ENCODE assay signal across 29 cellular contexts in the genomic region with DNA sequence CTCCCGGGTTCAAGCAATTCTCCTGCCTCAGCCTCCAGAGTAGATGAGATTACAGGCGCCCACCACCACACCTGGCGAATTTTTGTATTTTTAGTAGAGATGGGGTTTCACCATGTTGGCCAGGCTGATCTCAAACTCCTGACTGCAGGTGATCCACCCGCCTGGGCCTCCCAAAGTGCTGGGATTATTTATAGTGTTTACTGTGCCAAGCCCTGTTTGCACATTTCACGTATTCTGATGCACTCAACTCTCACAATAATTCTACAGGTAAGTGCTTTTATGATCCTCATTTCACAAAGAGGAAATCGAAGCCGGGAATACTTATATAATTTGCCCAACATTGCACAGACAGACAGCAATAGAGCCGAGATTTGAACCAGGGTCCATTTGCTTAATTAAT. TPM values are rescaled to one million over a fixed set of nuclear protein-coding genes. Genes with fewer than 3 reads are reported as not detected.
"Had no signal": no experiment of that assay in that cellular context is flagged by ENCODE, and none has a peak within 500 bp of the region (broad histone marks: within the 10 kb centered on the region; RNA-seq: fewer than 3 reads in every experiment).

No MANE protein-coding gene starts in this region.

- H3K4me1 ChIP-seq: foreskin keratinocyte, gastrocnemius medialis had no signal

- DNase-seq: activated CD4-positive, alpha-beta memory T cell treated with anti-CD3 and anti-CD28 coated beads for 36 hours; activated CD4-positive, alpha-beta T cell treated with anti-CD3 and anti-CD28 coated beads for 36 hours; activated CD4-positive, alpha-beta T cell treated with anti-CD3 and anti-CD28 coated beads, Interleukin-2, amount 10 ng/mL, durations not matched to agents 24 days and 14 days; activated CD4-positive, CD25-positive, alpha-beta regulatory T cell; activated CD4-positive, CD25-positive, alpha-beta regulatory T cell treated with anti-CD3 and anti-CD28 coated beads, Interleukin-2, amount 50 U/mL, for 72 hours; activated CD8-positive, alpha-beta memory T cell treated with anti-CD3 and anti-CD28 coated beads, Interleukin-2, amount 10 ng/mL, durations not matched to agents 7 days and 5 days; activated CD8-positive, alpha-beta memory T cell treated with anti-CD3 and anti-CD28 coated beads, Interleukin-2, amount 50 U/mL, for 4 hours; activated CD8-positive, alpha-beta T cell treated with anti-CD3 and anti-CD28 coated beads, Interleukin-2, amount 10 ng/mL, durations not matched to agents 7 days and 5 days; activated effector memory CD4-positive, alpha-beta T cell treated with anti-CD3 and anti-CD28 coated beads, Interleukin-2, amount 50 U/mL, for 16 hours; activated naive CD4-positive, alpha-beta T cell treated with anti-CD3 and anti-CD28 coated beads for 36 hours; activated naive CD8-positive, alpha-beta T cell treated with anti-CD3 and anti-CD28 coated beads for 36 hours; activated naive CD8-positive, alpha-beta T cell treated with anti-CD3 and anti-CD28 coated beads, Interleukin-2, amount 50 U/mL, for 24 hours; activated T-cell treated with anti-CD3 and anti-CD28 coated beads, Interleukin-2, amount 50 U/mL, for 1 hour; activated T-cell treated with anti-CD3 and anti-CD28 coated beads, Interleukin-2, amount 50 U/mL, for 48 hours; adrenal gland; amygdala; aorta; body of pancreas; caudate nucleus; dorsolateral prefrontal cortex; effector memory CD4-positive, alpha-beta T cell; endodermal cell; erythroblast; foreskin keratinocyte; gastrocnemius medialis; glutamatergic neuron; T-helper 2 cell had no signal

- ATAC-seq: activated CD4-positive, alpha-beta T cell treated with anti-CD3 and anti-CD28 coated beads for 36 hours; activated CD8-positive, alpha-beta memory T cell treated with anti-CD3 and anti-CD28 coated beads, Interleukin-2, amount 10 ng/mL, durations not matched to agents 7 days and 5 days; activated CD8-positive, alpha-beta T cell treated with anti-CD3 and anti-CD28 coated beads, Interleukin-2, amount 10 ng/mL, durations not matched to agents 7 days and 5 days; activated naive CD8-positive, alpha-beta T cell treated with anti-CD3 and anti-CD28 coated beads, Interleukin-2, amount 50 U/mL, for 24 hours; body of pancreas; foreskin keratinocyte; gastrocnemius medialis had no signal

- H3K4me3 ChIP-seq: adrenal gland, body of pancreas, coronary artery, dorsolateral prefrontal cortex, esophagus muscularis mucosa, gastrocnemius medialis had no signal

- H3K36me3 ChIP-seq: adrenal gland, esophagus muscularis mucosa, gastrocnemius medialis had no signal

- H3K27me3 ChIP-seq: adrenal gland, body of pancreas, dorsolateral prefrontal cortex, gastrocnemius medialis had no signal

- H3K27ac ChIP-seq: adrenal gland, body of pancreas, coronary artery, dorsolateral prefrontal cortex, esophagus muscularis mucosa, foreskin keratinocyte, gastrocnemius medialis had no signal

- H3K9me3 ChIP-seq: adrenal gland, body of pancreas, esophagus muscularis mucosa, gastrocnemius medialis had no signal

RNA-seq across cellular contexts. Expression of a gene that starts 38.0 kb away (rescaled TPM):
- total RNA-seq: activated CD8-positive, alpha-beta memory T cell treated with anti-CD3 and anti-CD28 coated beads, Interleukin-2, amount 10 ng/mL, durations not matched to agents 7 days and 5 days had no signal
